Comparison of ENCODE assay signal across 2 cellular contexts in genomic region chr15:68062946-68063345, GRCh38.
TF ChIP-seq lines count a peak whose summit lies in the region.

No MANE protein-coding gene starts in this region.

TF ChIP-seq in GM23338, 12 proteins besides CTCF, POLR2A, EP300 and RAD21 (continued from another document):
- TF ChIP-seq ETS1 (IDR thresholded peaks at IDR 0.05) (no peak), POLR2AphosphoS5 (IDR thresholded peaks at IDR 0.05; ENCODE audit: low read depth) (no peak), ZNF462 (CRISPR knock-in tag; IDR thresholded peaks at IDR 0.05) (no peak), CREB1 (CRISPR knock-in tag; IDR thresholded peaks at IDR 0.05; ENCODE audit: low read depth) (no peak), REST (IDR thresholded peaks at IDR 0.05; ENCODE audit: unreplicated experiment) (no peak), EZH2phosphoT487 (IDR thresholded peaks at IDR 0.05; ENCODE audit: unreplicated experiment) (no peak), ZNF114 (CRISPR knock-in tag; IDR thresholded peaks at IDR 0.05) (no peak)

TF ChIP-seq in WTC11, 78 proteins besides CTCF, POLR2A, EP300 and RAD21 (continued from another document):
- TF ChIP-seq STAT6 (CRISPR knock-in tag; conservative IDR thresholded peaks at IDR 0.05; ENCODE audit: low read depth) (no peak), SMAD4 (CRISPR knock-in tag; IDR thresholded peaks at IDR 0.05) (no peak), ZNF532 (CRISPR knock-in tag; IDR thresholded peaks at IDR 0.05; ENCODE audit: borderline replicate concordance) (no peak), ERG (CRISPR knock-in tag; IDR thresholded peaks at IDR 0.05) (no peak), ZNF263 (CRISPR knock-in tag; IDR thresholded peaks at IDR 0.05; ENCODE audit: low read depth) (no peak), SMAD3 (CRISPR knock-in tag; IDR thresholded peaks at IDR 0.05; ENCODE audit: borderline replicate concordance) (no peak), CREB1 (CRISPR knock-in tag; IDR thresholded peaks at IDR 0.05) (no peak), CREM (CRISPR knock-in tag; IDR thresholded peaks at IDR 0.05) (no peak), ATF1 (CRISPR knock-in tag; IDR thresholded peaks at IDR 0.05) (no peak), FOXP1 (CRISPR knock-in tag; IDR thresholded peaks at IDR 0.05; ENCODE audit: borderline replicate concordance) (no peak), AR (CRISPR knock-in tag; IDR thresholded peaks at IDR 0.05) (no peak), NFYB (CRISPR knock-in tag; conservative IDR thresholded peaks at IDR 0.05; ENCODE audit: low read depth) (no peak), ETV6 (CRISPR knock-in tag; IDR thresholded peaks at IDR 0.05) (no peak)
